ENCODE assay signal across 1 cellular context in the genomic region with DNA sequence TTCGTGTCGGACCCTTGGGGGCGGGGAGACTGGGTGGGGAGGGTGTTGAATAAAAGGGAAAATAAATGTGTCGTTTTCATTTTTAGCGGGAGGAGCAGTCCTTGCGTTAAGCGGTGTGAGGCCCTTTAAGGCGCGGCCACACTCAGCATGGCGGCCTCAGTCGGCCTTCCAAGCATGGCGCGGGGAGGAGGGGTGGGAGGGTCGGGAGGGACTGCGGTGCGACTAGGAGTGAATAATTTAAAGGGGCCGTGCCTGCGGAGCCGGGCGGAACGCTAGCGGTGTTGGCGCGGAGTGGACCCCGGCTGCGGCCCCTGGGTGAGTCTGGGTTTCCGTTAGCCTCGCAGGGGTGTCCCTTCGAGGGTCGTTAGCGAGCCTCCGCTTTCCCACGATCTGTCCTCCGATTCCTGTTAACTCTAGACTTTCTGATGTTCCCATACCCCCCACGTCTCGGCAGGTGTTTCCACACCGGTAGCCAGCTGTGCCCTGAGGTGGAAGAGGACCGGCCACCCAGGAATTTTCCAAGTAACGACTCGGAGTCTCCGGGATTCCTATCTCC.
TF ChIP-seq lines count a peak whose summit lies in the region.

No MANE protein-coding gene starts in this region.

TF ChIP-seq in HEK293, 187 proteins besides CTCF, POLR2A, EP300 and RAD21 (continued from another document):
- TF ChIP-seq ZBTB48 (tag by site-specific recombination; IDR thresholded peaks at IDR 0.05): 0 out of 2 replicates have a peak, but pooled peaks have one; percentile 21
- peak; percentile 33; the same call in 1 of the 2 replicates for TF ChIP-seq ZBTB7A (tag by site-specific recombination; IDR thresholded peaks at IDR 0.05; ENCODE audit: low read depth)
- TF ChIP-seq, protein P1, sequence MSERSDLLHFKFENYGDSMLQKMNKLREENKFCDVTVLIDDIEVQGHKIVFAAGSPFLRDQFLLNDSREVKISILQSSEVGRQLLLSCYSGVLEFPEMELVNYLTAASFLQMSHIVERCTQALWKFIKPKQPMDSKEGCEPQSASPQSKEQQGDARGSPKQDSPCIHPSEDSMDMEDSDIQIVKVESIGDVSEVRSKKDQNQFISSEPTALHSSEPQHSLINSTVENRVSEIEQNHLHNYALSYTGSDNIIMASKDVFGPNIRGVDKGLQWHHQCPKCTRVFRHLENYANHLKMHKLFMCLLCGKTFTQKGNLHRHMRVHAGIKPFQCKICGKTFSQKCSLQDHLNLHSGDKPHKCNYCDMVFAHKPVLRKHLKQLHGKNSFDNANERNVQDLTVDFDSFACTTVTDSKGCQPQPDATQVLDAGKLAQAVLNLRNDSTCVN (tag by site-specific recombination; optimal IDR thresholded peaks at IDR 0.05): peak; percentile 27
- peak; percentile 6; the same call in 1 of the 2 replicates for TF ChIP-seq ZNF341 (tag by site-specific recombination; IDR thresholded peaks at IDR 0.05; ENCODE audit: low read depth)
- TF ChIP-seq ZNF76 (tag by site-specific recombination; IDR thresholded peaks at IDR 0.05; ENCODE audit: borderline replicate concordance, low read depth): peak; percentile 63; the same call in 1 of the 2 replicates
- TF ChIP-seq ZXDB (tag by site-specific recombination; IDR thresholded peaks at IDR 0.05): peak; percentile 48; the same call in 1 of the 2 replicates
- TF ChIP-seq, protein P2, sequence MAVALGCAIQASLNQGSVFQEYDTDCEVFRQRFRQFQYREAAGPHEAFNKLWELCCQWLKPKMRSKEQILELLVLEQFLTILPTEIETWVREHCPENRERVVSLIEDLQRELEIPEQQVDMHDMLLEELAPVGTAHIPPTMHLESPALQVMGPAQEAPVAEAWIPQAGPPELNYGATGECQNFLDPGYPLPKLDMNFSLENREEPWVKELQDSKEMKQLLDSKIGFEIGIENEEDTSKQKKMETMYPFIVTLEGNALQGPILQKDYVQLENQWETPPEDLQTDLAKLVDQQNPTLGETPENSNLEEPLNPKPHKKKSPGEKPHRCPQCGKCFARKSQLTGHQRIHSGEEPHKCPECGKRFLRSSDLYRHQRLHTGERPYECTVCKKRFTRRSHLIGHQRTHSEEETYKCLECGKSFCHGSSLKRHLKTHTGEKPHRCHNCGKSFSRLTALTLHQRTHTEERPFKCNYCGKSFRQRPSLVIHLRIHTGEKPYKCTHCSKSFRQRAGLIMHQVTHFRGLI (tag by site-specific recombination; IDR thresholded peaks at IDR 0.05): no peak
- TF ChIP-seq, protein P3, sequence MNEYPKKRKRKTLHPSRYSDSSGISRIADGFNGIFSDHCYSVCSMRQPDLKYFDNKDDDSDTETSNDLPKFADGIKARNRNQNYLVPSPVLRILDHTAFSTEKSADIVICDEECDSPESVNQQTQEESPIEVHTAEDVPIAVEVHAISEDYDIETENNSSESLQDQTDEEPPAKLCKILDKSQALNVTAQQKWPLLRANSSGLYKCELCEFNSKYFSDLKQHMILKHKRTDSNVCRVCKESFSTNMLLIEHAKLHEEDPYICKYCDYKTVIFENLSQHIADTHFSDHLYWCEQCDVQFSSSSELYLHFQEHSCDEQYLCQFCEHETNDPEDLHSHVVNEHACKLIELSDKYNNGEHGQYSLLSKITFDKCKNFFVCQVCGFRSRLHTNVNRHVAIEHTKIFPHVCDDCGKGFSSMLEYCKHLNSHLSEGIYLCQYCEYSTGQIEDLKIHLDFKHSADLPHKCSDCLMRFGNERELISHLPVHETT (tag by site-specific recombination; IDR thresholded peaks at IDR 0.05): no peak
- TF ChIP-seq GLIS1 (tag by site-specific recombination; IDR thresholded peaks at IDR 0.05): peak; percentile 67
- 0 out of 2 replicates have a peak, but pooled peaks have one; percentile 8 for TF ChIP-seq OSR2 (tag by site-specific recombination; IDR thresholded peaks at IDR 0.05)
- peak; percentile 47 for TF ChIP-seq GLIS2 (tag by site-specific recombination; IDR thresholded peaks at IDR 0.05)
- TF ChIP-seq, protein P4, sequence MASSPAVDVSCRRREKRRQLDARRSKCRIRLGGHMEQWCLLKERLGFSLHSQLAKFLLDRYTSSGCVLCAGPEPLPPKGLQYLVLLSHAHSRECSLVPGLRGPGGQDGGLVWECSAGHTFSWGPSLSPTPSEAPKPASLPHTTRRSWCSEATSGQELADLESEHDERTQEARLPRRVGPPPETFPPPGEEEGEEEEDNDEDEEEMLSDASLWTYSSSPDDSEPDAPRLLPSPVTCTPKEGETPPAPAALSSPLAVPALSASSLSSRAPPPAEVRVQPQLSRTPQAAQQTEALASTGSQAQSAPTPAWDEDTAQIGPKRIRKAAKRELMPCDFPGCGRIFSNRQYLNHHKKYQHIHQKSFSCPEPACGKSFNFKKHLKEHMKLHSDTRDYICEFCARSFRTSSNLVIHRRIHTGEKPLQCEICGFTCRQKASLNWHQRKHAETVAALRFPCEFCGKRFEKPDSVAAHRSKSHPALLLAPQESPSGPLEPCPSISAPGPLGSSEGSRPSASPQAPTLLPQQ (tag by site-specific recombination; IDR thresholded peaks at IDR 0.05): peak; percentile 99
- TF ChIP-seq ZIC2 (tag by site-specific recombination; IDR thresholded peaks at IDR 0.05): peak; percentile 22; the same call in 1 of the 2 replicates
- TF ChIP-seq ZFP37 (tag by site-specific recombination; IDR thresholded peaks at IDR 0.05): 0 out of 2 replicates have a peak, but pooled peaks have one; percentile 19
- TF ChIP-seq ZNF600 (tag by site-specific recombination; IDR thresholded peaks at IDR 0.05): peak; percentile 23; the same call in 1 of the 2 replicates
- TF ChIP-seq ZNF792 (tag by site-specific recombination; IDR thresholded peaks at IDR 0.05): no peak
- peak; percentile 77 for TF ChIP-seq SP3 (tag by site-specific recombination; IDR thresholded peaks at IDR 0.05)
- TF ChIP-seq, protein P5, sequence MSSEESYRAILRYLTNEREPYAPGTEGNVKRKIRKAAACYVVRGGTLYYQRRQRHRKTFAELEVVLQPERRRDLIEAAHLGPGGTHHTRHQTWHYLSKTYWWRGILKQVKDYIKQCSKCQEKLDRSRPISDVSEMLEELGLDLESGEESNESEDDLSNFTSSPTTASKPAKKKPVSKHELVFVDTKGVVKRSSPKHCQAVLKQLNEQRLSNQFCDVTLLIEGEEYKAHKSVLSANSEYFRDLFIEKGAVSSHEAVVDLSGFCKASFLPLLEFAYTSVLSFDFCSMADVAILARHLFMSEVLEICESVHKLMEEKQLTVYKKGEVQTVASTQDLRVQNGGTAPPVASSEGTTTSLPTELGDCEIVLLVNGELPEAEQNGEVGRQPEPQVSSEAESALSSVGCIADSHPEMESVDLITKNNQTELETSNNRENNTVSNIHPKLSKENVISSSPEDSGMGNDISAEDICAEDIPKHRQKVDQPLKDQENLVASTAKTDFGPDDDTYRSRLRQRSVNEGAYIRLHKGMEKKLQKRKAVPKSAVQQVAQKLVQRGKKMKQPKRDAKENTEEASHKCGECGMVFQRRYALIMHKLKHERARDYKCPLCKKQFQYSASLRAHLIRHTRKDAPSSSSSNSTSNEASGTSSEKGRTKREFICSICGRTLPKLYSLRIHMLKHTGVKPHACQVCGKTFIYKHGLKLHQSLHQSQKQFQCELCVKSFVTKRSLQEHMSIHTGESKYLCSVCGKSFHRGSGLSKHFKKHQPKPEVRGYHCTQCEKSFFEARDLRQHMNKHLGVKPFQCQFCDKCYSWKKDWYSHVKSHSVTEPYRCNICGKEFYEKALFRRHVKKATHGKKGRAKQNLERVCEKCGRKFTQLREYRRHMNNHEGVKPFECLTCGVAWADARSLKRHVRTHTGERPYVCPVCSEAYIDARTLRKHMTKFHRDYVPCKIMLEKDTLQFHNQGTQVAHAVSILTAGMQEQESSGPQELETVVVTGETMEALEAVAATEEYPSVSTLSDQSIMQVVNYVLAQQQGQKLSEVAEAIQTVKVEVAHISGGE (tag by site-specific recombination; conservative IDR thresholded peaks at IDR 0.05; ENCODE audit: low read depth): peak; percentile 18; the same call in 1 of the 2 replicates
- TF ChIP-seq YY2 (tag by site-specific recombination; IDR thresholded peaks at IDR 0.05): peak; percentile 84
- 0 out of 2 replicates have a peak, but pooled peaks have one; percentile 35 for TF ChIP-seq ZEB2 (tag by site-specific recombination; IDR thresholded peaks at IDR 0.05)
- TF ChIP-seq ZNF473 (tag by site-specific recombination; IDR thresholded peaks at IDR 0.05): no peak
- TF ChIP-seq ZNF132 (tag by site-specific recombination; IDR thresholded peaks at IDR 0.05; ENCODE audit: borderline replicate concordance): no peak
- TF ChIP-seq, protein P6, sequence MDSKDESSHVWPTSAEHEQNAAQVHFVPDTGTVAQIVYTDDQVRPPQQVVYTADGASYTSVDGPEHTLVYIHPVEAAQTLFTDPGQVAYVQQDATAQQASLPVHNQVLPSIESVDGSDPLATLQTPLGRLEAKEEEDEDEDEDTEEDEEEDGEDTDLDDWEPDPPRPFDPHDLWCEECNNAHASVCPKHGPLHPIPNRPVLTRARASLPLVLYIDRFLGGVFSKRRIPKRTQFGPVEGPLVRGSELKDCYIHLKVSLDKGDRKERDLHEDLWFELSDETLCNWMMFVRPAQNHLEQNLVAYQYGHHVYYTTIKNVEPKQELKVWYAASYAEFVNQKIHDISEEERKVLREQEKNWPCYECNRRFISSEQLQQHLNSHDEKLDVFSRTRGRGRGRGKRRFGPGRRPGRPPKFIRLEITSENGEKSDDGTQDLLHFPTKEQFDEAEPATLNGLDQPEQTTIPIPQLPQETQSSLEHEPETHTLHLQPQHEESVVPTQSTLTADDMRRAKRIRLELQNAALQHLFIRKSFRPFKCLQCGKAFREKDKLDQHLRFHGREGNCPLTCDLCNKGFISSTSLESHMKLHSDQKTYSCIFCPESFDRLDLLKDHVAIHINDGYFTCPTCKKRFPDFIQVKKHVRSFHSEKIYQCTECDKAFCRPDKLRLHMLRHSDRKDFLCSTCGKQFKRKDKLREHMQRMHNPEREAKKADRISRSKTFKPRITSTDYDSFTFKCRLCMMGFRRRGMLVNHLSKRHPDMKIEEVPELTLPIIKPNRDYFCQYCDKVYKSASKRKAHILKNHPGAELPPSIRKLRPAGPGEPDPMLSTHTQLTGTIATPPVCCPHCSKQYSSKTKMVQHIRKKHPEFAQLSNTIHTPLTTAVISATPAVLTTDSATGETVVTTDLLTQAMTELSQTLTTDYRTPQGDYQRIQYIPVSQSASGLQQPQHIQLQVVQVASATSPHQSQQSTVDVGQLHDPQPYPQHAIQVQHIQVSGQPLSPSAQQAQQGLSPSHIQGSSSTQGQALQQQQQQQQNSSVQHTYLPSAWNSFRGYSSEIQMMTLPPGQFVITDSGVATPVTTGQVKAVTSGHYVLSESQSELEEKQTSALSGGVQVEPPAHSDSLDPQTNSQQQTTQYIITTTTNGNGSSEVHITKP (tag by site-specific recombination; IDR thresholded peaks at IDR 0.05): peak; percentile 91
